ENCODE assay signal across 24 cellular contexts in genomic region chr4:35556387-35556786, GRCh38.
"Had no signal": no experiment of that assay in that cellular context is flagged by ENCODE, and none has a peak within 500 bp of the region (broad histone marks: within the 10 kb centered on the region; RNA-seq: fewer than 3 reads in every experiment).

No MANE protein-coding gene starts in this region.

- DNase-seq: activated CD4-positive, alpha-beta T cell treated with anti-CD3 and anti-CD28 coated beads, Interleukin-2, amount 10 ng/mL, durations not matched to agents 24 days and 14 days; activated CD8-positive, alpha-beta memory T cell treated with anti-CD3 and anti-CD28 coated beads, Interleukin-2, amount 10 ng/mL, durations not matched to agents 7 days and 5 days; activated CD8-positive, alpha-beta T cell treated with anti-CD3 and anti-CD28 coated beads for 36 hours; activated gamma-delta T cell; anterior cingulate cortex; central memory CD4-positive, alpha-beta T cell; endodermal cell; lower lobe of right lung; naive thymus-derived CD4-positive, alpha-beta T cell; occipital lobe; right lobe of liver; stimulated activated CD4-positive, alpha-beta T cell treated with anti-CD3 and anti-CD28 coated beads, Interleukin-1b, Interleukin-23, amount 100 ng/mL, for 48 hours; substantia nigra; thyroid gland had no signal

- FAIRE-seq: keratinocyte had no signal

- H3K36me3 Mint-ChIP-seq: activated CD8-positive, alpha-beta memory T cell treated with anti-CD3 and anti-CD28 coated beads, Interleukin-2, amount 10 ng/mL, durations not matched to agents 7 days and 5 days; activated naive CD4-positive, alpha-beta T cell treated with anti-CD3 and anti-CD28 coated beads, Interleukin-2, amount 50 U/mL, for 24 hours; brain; naive thymus-derived CD4-positive, alpha-beta T cell had no signal

- H3K27me3 Mint-ChIP-seq: activated CD4-positive, alpha-beta T cell treated with anti-CD3 and anti-CD28 coated beads, Interleukin-2, amount 10 ng/mL, durations not matched to agents 24 days and 14 days; activated CD8-positive, alpha-beta memory T cell treated with anti-CD3 and anti-CD28 coated beads, Interleukin-2, amount 10 ng/mL, durations not matched to agents 7 days and 5 days; activated CD8-positive, alpha-beta T cell treated with anti-CD3 and anti-CD28 coated beads for 36 hours; activated naive CD4-positive, alpha-beta T cell treated with anti-CD3 and anti-CD28 coated beads, Interleukin-2, amount 50 U/mL, for 24 hours; brain; naive thymus-derived CD4-positive, alpha-beta T cell; stimulated activated naive CD8-positive, alpha-beta T cell treated with anti-CD3 and anti-CD28 coated beads, Interleukin-15, Interleukin-2, amounts not matched to agents 100 ng/mL and 50 ng/mL, for 24 hours had no signal

- H3K9me3 Mint-ChIP-seq: activated CD4-positive, alpha-beta T cell treated with anti-CD3 and anti-CD28 coated beads, Interleukin-2, amount 10 ng/mL, durations not matched to agents 24 days and 14 days; neural crest cell had no signal

- H3K4me3 Mint-ChIP-seq: activated CD4-positive, alpha-beta T cell treated with anti-CD3 and anti-CD28 coated beads, Interleukin-2, amount 10 ng/mL, durations not matched to agents 24 days and 14 days; activated CD8-positive, alpha-beta memory T cell treated with anti-CD3 and anti-CD28 coated beads, Interleukin-2, amount 10 ng/mL, durations not matched to agents 7 days and 5 days; activated CD8-positive, alpha-beta T cell treated with anti-CD3 and anti-CD28 coated beads for 36 hours; activated naive CD4-positive, alpha-beta T cell treated with anti-CD3 and anti-CD28 coated beads, Interleukin-2, amount 50 U/mL, for 24 hours; activated T-helper 1 cell treated with anti-CD3 and anti-CD28 coated beads, Interleukin-12 subunit alpha, Interleukin-12 subunit beta, Interleukin-2, Interleukin-4 antibody, amounts not matched to agents 30 ng/mL and 10 ng/mL and 1 ng/mL, durations not matched to agents 14 hours and 24 hours and 36 hours; brain; endodermal cell; naive thymus-derived CD4-positive, alpha-beta T cell; neural crest cell; stimulated activated naive CD8-positive, alpha-beta T cell treated with anti-CD3 and anti-CD28 coated beads, Interleukin-15, Interleukin-2, amounts not matched to agents 100 ng/mL and 50 ng/mL, for 24 hours had no signal

- ATAC-seq: activated CD4-positive, CD25-positive, alpha-beta regulatory T cell treated with anti-CD3 and anti-CD28 coated beads, Interleukin-2, amount 50 U/mL, for 24 hours; activated CD8-positive, alpha-beta memory T cell treated with anti-CD3 and anti-CD28 coated beads, Interleukin-2, amount 10 ng/mL, durations not matched to agents 7 days and 5 days; activated CD8-positive, alpha-beta T cell treated with anti-CD3 and anti-CD28 coated beads for 36 hours; left lobe of liver; lower lobe of right lung; naive thymus-derived CD4-positive, alpha-beta T cell; right lobe of liver had no signal

- H3K4me1 Mint-ChIP-seq: activated CD4-positive, alpha-beta T cell treated with anti-CD3 and anti-CD28 coated beads, Interleukin-2, amount 10 ng/mL, durations not matched to agents 24 days and 14 days; activated CD8-positive, alpha-beta memory T cell treated with anti-CD3 and anti-CD28 coated beads, Interleukin-2, amount 10 ng/mL, durations not matched to agents 7 days and 5 days; activated naive CD4-positive, alpha-beta T cell treated with anti-CD3 and anti-CD28 coated beads, Interleukin-2, amount 50 U/mL, for 24 hours; brain; endodermal cell; naive thymus-derived CD4-positive, alpha-beta T cell; neural crest cell had no signal

- H3K4me1 ChIP-seq: lower lobe of right lung, right lobe of liver, thyroid gland had no signal

- H3K27ac Mint-ChIP-seq: activated CD4-positive, alpha-beta T cell treated with anti-CD3 and anti-CD28 coated beads, Interleukin-2, amount 10 ng/mL, durations not matched to agents 24 days and 14 days; activated CD8-positive, alpha-beta memory T cell treated with anti-CD3 and anti-CD28 coated beads, Interleukin-2, amount 10 ng/mL, durations not matched to agents 7 days and 5 days; activated CD8-positive, alpha-beta T cell treated with anti-CD3 and anti-CD28 coated beads for 36 hours; activated naive CD4-positive, alpha-beta T cell treated with anti-CD3 and anti-CD28 coated beads, Interleukin-2, amount 50 U/mL, for 24 hours; activated T-helper 1 cell treated with anti-CD3 and anti-CD28 coated beads, Interleukin-12 subunit alpha, Interleukin-12 subunit beta, Interleukin-2, Interleukin-4 antibody, amounts not matched to agents 30 ng/mL and 10 ng/mL and 1 ng/mL, durations not matched to agents 14 hours and 24 hours and 36 hours; brain; endodermal cell; naive thymus-derived CD4-positive, alpha-beta T cell; stimulated activated naive CD8-positive, alpha-beta T cell treated with anti-CD3 and anti-CD28 coated beads, Interleukin-15, Interleukin-2, amounts not matched to agents 100 ng/mL and 50 ng/mL, for 24 hours had no signal

- H3K27ac ChIP-seq: lower lobe of right lung, right lobe of liver, skin epidermis, thyroid gland, VCaP had no signal

- H3K27me3 ChIP-seq: right lobe of liver, thyroid gland had no signal
